Comparison of ENCODE assay signal across 25 cellular contexts in the genomic region with DNA sequence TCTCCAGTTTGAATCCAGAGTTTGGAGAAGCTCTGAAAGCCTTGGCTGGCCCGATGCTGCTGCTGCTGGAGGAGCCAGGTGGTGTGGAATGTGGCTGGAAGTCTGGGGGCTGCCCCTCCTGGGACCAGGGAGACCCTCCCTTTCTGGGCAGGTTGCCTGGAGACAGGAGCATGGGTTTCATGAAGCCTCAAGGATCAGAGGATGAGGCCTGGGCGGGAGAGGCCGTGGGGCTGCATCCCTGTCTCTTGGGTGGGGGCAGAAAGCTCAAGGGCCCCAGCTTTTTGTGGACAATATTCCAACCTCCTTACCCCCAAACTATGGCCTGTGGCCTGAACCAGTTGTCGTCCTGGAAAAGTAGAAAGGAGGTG. TPM values are rescaled to one million over a fixed set of nuclear protein-coding genes. Genes with fewer than 3 reads are reported as not detected.
DNase-seq lines count a peak whose midpoint lies in the region; ATAC-seq and TF ChIP-seq lines count a peak whose summit lies in the region.
"Had no signal": no experiment of that assay in that cellular context is flagged by ENCODE, and none has a peak within 500 bp of the region (broad histone marks: within the 10 kb centered on the region; RNA-seq: fewer than 3 reads in every experiment).

No MANE protein-coding gene starts in this region.

- no peak overlapping the region for H2AFZ ChIP-seq in osteoblast (ENCODE audit: low read length)
- H2AFZ ChIP-seq: GM23338 had no signal

- H3K9me3 ChIP-seq in osteoblast (ENCODE audit: low read depth, low read length), result no peaks in the 10 kb centered on the region
- H3K9me3 ChIP-seq in tibial artery, result no peaks in the 10 kb centered on the region
- no peaks in the 10 kb centered on the region for H3K9me3 ChIP-seq in WERI-Rb-1 (ENCODE audit: severe bottlenecking)

- H3K4me2 ChIP-seq in osteoblast (ENCODE audit: insufficient read depth, low read length), result no peak overlapping the region
- H3K4me2 ChIP-seq: GM23338 had no signal

- no peaks in the 10 kb centered on the region for H4K20me1 ChIP-seq in osteoblast (ENCODE audit: insufficient read depth, low read length)

- ATAC-seq in activated naive CD8-positive, alpha-beta T cell treated with anti-CD3 and anti-CD28 coated beads, Interleukin-2, amount 10 ng/mL, durations not matched to agents 7 days and 5 days (ENCODE audit: low read depth), result no peak
- no peak for ATAC-seq in GM21825 (IDR thresholded peaks at IDR 0.05; ENCODE audit: unreplicated experiment)
- ATAC-seq: CD8-positive, alpha-beta T cell; GM23338; HCT116 had no signal

- peak; percentile 2 for DNase-seq in activated naive CD8-positive, alpha-beta T cell treated with anti-CD3 and anti-CD28 coated beads, Interleukin-2, amount 10 ng/mL, durations not matched to agents 7 days and 5 days
- no peak for DNase-seq in activated naive CD8-positive, alpha-beta T cell treated with anti-CD3 and anti-CD28 coated beads for 36 hours
- DNase-seq in ecto neural progenitor cell (ENCODE audit: low spot score), result peak; percentile 31
- DNase-seq in osteoblast (ENCODE audit: insufficient read length, low spot score, missing footprints), result peak; percentile 26
- peak; percentile 16 to 51 for DNase-seq in tibial artery
- DNase-seq in WERI-Rb-1, result no peak
- DNase-seq in HFFc6, result no peak
- DNase-seq: 8988T; AML-193; C1 segment of cervical spinal cord; Calu3; CD8-positive, alpha-beta T cell; DMS153; MV-4-11; NCI-H1105 treated with DMSO at 0.1 percent for 48 hours; NCI-H2029 treated with DMSO at 0.1 percent for 48 hours; NCI-H2171 treated with DMSO at 0.1 percent for 48 hours; NCI-H524 treated with DMSO at 0.1 percent for 48 hours; SHP77 had no signal

- H3K4me3 ChIP-seq in osteoblast (ENCODE audit: insufficient read depth, low read length), result no peak overlapping the region
- H3K4me3 ChIP-seq in tibial artery, result no peak overlapping the region
- H3K4me3 ChIP-seq in WERI-Rb-1 (ENCODE audit: low read depth, low read length), result no peak overlapping the region
- H3K4me3 ChIP-seq: GM23338 had no signal

- POLR2A ChIA-PET in activated naive CD8-positive, alpha-beta T cell treated with anti-CD3 and anti-CD28 coated beads, Interleukin-2, amount 10 ng/mL, durations not matched to agents 7 days and 5 days (lab: Charles Lee), result no interaction called here

- no peaks in the 10 kb centered on the region for H3K27me3 Mint-ChIP-seq in activated naive CD8-positive, alpha-beta T cell treated with anti-CD3 and anti-CD28 coated beads, Interleukin-2, amount 10 ng/mL, durations not matched to agents 7 days and 5 days
- H3K27me3 Mint-ChIP-seq in activated naive CD8-positive, alpha-beta T cell treated with anti-CD3 and anti-CD28 coated beads for 36 hours, result peaks cover under 1% of the 10 kb centered on the region
- peaks cover 4% of the 10 kb centered on the region for H3K27me3 Mint-ChIP-seq in HFFc6 (ENCODE audit: insufficient read depth)

- no peaks in the 10 kb centered on the region for H3K4me1 ChIP-seq in osteoblast (ENCODE audit: insufficient read depth, low read length)
- H3K4me1 ChIP-seq in tibial artery, result no peaks in the 10 kb centered on the region

- H3K36me3 ChIP-seq in osteoblast (ENCODE audit: insufficient read depth, low read length), result no peaks in the 10 kb centered on the region
- no peaks in the 10 kb centered on the region for H3K36me3 ChIP-seq in tibial artery
- H3K36me3 ChIP-seq in WERI-Rb-1, result no peaks in the 10 kb centered on the region

- H3K9me3 Mint-ChIP-seq in activated naive CD8-positive, alpha-beta T cell treated with anti-CD3 and anti-CD28 coated beads, Interleukin-2, amount 10 ng/mL, durations not matched to agents 7 days and 5 days, result no peaks in the 10 kb centered on the region
- H3K9me3 Mint-ChIP-seq in activated naive CD8-positive, alpha-beta T cell treated with anti-CD3 and anti-CD28 coated beads for 36 hours, result no peaks in the 10 kb centered on the region
- H3K9me3 Mint-ChIP-seq in HFFc6, result no peaks in the 10 kb centered on the region
- H3K9me3 Mint-ChIP-seq: CD8-positive, alpha-beta T cell; GM23338; IgD-negative memory B cell had no signal

- H3K27ac Mint-ChIP-seq in activated naive CD8-positive, alpha-beta T cell treated with anti-CD3 and anti-CD28 coated beads, Interleukin-2, amount 10 ng/mL, durations not matched to agents 7 days and 5 days, result no peak overlapping the region
- no peak overlapping the region for H3K27ac Mint-ChIP-seq in activated naive CD8-positive, alpha-beta T cell treated with anti-CD3 and anti-CD28 coated beads for 36 hours
- no peak overlapping the region for H3K27ac Mint-ChIP-seq in HFFc6
- H3K27ac Mint-ChIP-seq: CD8-positive, alpha-beta T cell; GM23338 had no signal

- H3K27ac ChIP-seq in osteoblast (ENCODE audit: low read depth, low read length) (no peak overlapping the region), tibial artery (no peak overlapping the region), WERI-Rb-1 (no peak overlapping the region)

- H3K36me3 Mint-ChIP-seq in activated naive CD8-positive, alpha-beta T cell treated with anti-CD3 and anti-CD28 coated beads, Interleukin-2, amount 10 ng/mL, durations not matched to agents 7 days and 5 days, result no peaks in the 10 kb centered on the region
- no peaks in the 10 kb centered on the region for H3K36me3 Mint-ChIP-seq in activated naive CD8-positive, alpha-beta T cell treated with anti-CD3 and anti-CD28 coated beads for 36 hours
- no peaks in the 10 kb centered on the region for H3K36me3 Mint-ChIP-seq in HFFc6 (ENCODE audit: low read depth)
- H3K36me3 Mint-ChIP-seq: CD8-positive, alpha-beta T cell; IgD-negative memory B cell had no signal

- no peak overlapping the region for H3K4me3 Mint-ChIP-seq in activated naive CD8-positive, alpha-beta T cell treated with anti-CD3 and anti-CD28 coated beads, Interleukin-2, amount 10 ng/mL, durations not matched to agents 7 days and 5 days
- no peak overlapping the region for H3K4me3 Mint-ChIP-seq in activated naive CD8-positive, alpha-beta T cell treated with anti-CD3 and anti-CD28 coated beads for 36 hours
- no peak overlapping the region for H3K4me3 Mint-ChIP-seq in HFFc6
- H3K4me3 Mint-ChIP-seq: CD8-positive, alpha-beta T cell; GM23338 had no signal

- no peaks in the 10 kb centered on the region for H3K79me2 ChIP-seq in osteoblast (ENCODE audit: insufficient read depth, low read length)

- no peaks in the 10 kb centered on the region for H3K27me3 ChIP-seq in osteoblast (ENCODE audit: insufficient read depth, low read length)
- no peaks in the 10 kb centered on the region for H3K27me3 ChIP-seq in tibial artery
- H3K27me3 ChIP-seq in WERI-Rb-1 (ENCODE audit: insufficient read depth, low read depth, severe bottlenecking), result no peaks in the 10 kb centered on the region

- intact Hi-C loops in tibial artery (cut with DNase I; ENCODE audit: low total_unique reads), result no loop called here

- TF ChIP-seq CTCF in osteoblast (IDR thresholded peaks at IDR 0.05; ENCODE audit: extremely low read depth, low read depth, low read length) (no peak), tibial artery (IDR thresholded peaks at IDR 0.05) (no peak), WERI-Rb-1 (IDR thresholded peaks at IDR 0.05; ENCODE audit: low read depth, low read length) (no peak), HFFc6 (IDR thresholded peaks at IDR 0.05) (no peak)

- peaks cover 5% of the 10 kb centered on the region for H3K4me1 Mint-ChIP-seq in activated naive CD8-positive, alpha-beta T cell treated with anti-CD3 and anti-CD28 coated beads, Interleukin-2, amount 10 ng/mL, durations not matched to agents 7 days and 5 days
- H3K4me1 Mint-ChIP-seq in activated naive CD8-positive, alpha-beta T cell treated with anti-CD3 and anti-CD28 coated beads for 36 hours, result no peaks in the 10 kb centered on the region
- H3K4me1 Mint-ChIP-seq in HFFc6 (ENCODE audit: low read depth), result no peaks in the 10 kb centered on the region
- H3K4me1 Mint-ChIP-seq: IgD-negative memory B cell had no signal

RNA-seq across cellular contexts. Expression of gene FGF18, which starts 10.1 kb away (rescaled TPM):
- total RNA-seq in activated naive CD8-positive, alpha-beta T cell treated with anti-CD3 and anti-CD28 coated beads, Interleukin-2, amount 10 ng/mL, durations not matched to agents 7 days and 5 days, result under 1 TPM in 1 of 2 experiments, not detected in 1; 0.25 TPM
- total RNA-seq in activated naive CD8-positive, alpha-beta T cell treated with anti-CD3 and anti-CD28 coated beads for 36 hours, result under 1 TPM; 0.21 to 0.28 TPM
- under 0.01 and 0.29 TPM in 2 replicates for total RNA-seq in osteoblast
- under 1 TPM in 2 of 6 experiments, not detected in 4; 0.16 to 0.17 TPM for total RNA-seq in HFFc6 (2021; fragmentation: NEBNext Ultra II Directional; extraction: Animal tissue kit (Norgen Biotek cat#: 25700))
- total RNA-seq: M059J, RPMI7951 had no signal

RNA-seq across cellular contexts. Expression of gene NPM1, which starts 41.9 kb away (rescaled TPM):
- 1,000 to 10,000 TPM in 1 of 2 experiments, 100 to 1,000 TPM in 1; 993 to 1,002 TPM for total RNA-seq in activated naive CD8-positive, alpha-beta T cell treated with anti-CD3 and anti-CD28 coated beads, Interleukin-2, amount 10 ng/mL, durations not matched to agents 7 days and 5 days
- total RNA-seq in activated naive CD8-positive, alpha-beta T cell treated with anti-CD3 and anti-CD28 coated beads for 36 hours, result 1,000 to 10,000 TPM; 4,728 to 4,890 TPM
- 1,126 and 1,271 TPM in 2 replicates for total RNA-seq in osteoblast
- 1,000 to 10,000 TPM; 1,557 to 2,328 (median 1,897) TPM for total RNA-seq in HFFc6 (2021; fragmentation: NEBNext Ultra II Directional; extraction: Animal tissue kit (Norgen Biotek cat#: 25700))

Comparison
In these comparisons a context has a peak if more than half of its experiments do, and no peak if none do; other contexts are left out.
1. DNase-seq: peak in activated naive CD8-positive, alpha-beta T cell treated with anti-CD3 and anti-CD28 coated beads, Interleukin-2, amount 10 ng/mL, durations not matched to agents 7 days and 5 days (single experiment), ecto neural progenitor cell (single experiment), osteoblast (single experiment) and tibial artery (2 of 2); none in activated naive CD8-positive, alpha-beta T cell treated with anti-CD3 and anti-CD28 coated beads for 36 hours (single experiment), WERI-Rb-1 (single experiment) and HFFc6 (single experiment).